Comparison of ENCODE assay signal across 1 cellular context in genomic region chr19:39924952-39925351, GRCh38.
TF ChIP-seq lines count a peak whose summit lies in the region.

No MANE protein-coding gene starts in this region.

TF ChIP-seq in K562, 482 proteins besides CTCF, POLR2A, EP300 and RAD21:
- TF ChIP-seq ZNF512 (tag; IDR thresholded peaks at IDR 0.05): peak; percentile 67
- no peak for TF ChIP-seq SIN3B (IDR thresholded peaks at IDR 0.05; ENCODE audit: low read depth)
